13 cellular contexts compared by ENCODE assay signal in the genomic region with DNA sequence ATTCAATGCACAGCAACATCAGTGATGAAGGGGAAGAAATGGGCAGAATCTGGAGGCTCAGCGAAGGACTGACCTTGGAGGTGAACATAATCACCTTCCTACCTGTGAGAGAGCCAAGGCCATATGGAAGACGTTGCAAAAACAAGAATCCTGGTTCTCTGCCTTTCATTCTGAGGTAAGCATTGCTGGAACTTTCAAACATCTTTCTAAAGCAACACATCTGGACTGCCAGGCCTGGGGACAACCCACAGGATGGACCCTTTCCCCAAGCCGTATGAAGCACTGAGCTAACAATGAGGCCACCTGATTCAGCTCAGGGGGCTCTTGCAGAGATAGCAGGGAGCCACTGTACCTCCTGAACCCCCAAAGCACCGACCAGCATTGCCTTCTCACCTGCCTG.
DNase-seq lines count a peak whose midpoint lies in the region; ATAC-seq, FAIRE-seq and TF ChIP-seq lines count a peak whose summit lies in the region.
"Had no signal": no experiment of that assay in that cellular context is flagged by ENCODE, and none has a peak within 500 bp of the region (broad histone marks: within the 10 kb centered on the region; RNA-seq: fewer than 3 reads in every experiment).

No MANE protein-coding gene starts in this region.

- H3K27me3 Mint-ChIP-seq in astrocyte (ENCODE audit: low read depth, unreplicated experiment), result no peaks in the 10 kb centered on the region
- H3K27me3 Mint-ChIP-seq in naive B cell, result no peaks in the 10 kb centered on the region

- H3K27ac Mint-ChIP-seq in astrocyte (ENCODE audit: unreplicated experiment), result no peak overlapping the region
- H3K27ac Mint-ChIP-seq in naive B cell, result peak overlapping the region in 5 of 6 donors; percentile 48 to 95 (median 80)

- POLR2A ChIA-PET in A549 (lab: Yijun Ruan, JAX), result interaction anchor here (1.3 kb wide), 1 partner anchor 20 kb away, joined by 3 read pairs; no protein-coding TSS in a partner anchor

- no peak for TF ChIP-seq POLR2A in A549 (IDR thresholded peaks at IDR 0.05; ENCODE audit: low read length)

- no peak overlapping the region for H2AFZ ChIP-seq in astrocyte (ENCODE audit: low read depth, low read length)

- TF ChIP-seq CTCF in A549 (IDR thresholded peaks at IDR 0.05) (no peak), GM12875 (IDR thresholded peaks at IDR 0.05; ENCODE audit: borderline replicate concordance, insufficient read depth, low read depth, low read length) (no peak), astrocyte (IDR thresholded peaks at IDR 0.05; ENCODE audit: insufficient read depth, low read depth, low read length) (no peak)

- peak overlapping the region; percentile 91 for H3K4me2 ChIP-seq in A549
- peak overlapping the region; percentile 92 for H3K4me2 ChIP-seq in astrocyte (ENCODE audit: low read length)

- H4K20me1 ChIP-seq in astrocyte (ENCODE audit: insufficient read depth, low read length), result peaks cover 95% of the 10 kb centered on the region

- FAIRE-seq in A549 (lab: Jason Lieb, UNC) (no peak), astrocyte (lab: Jason Lieb, UNC) (no peak)
- FAIRE-seq: bronchial epithelial cell had no signal

- H3K4me3 Mint-ChIP-seq in astrocyte (ENCODE audit: unreplicated experiment) (peak overlapping the region; percentile 90), naive B cell (peak overlapping the region; percentile 90 to 99 (median 96))

- H3K27me3 ChIP-seq in astrocyte (ENCODE audit: insufficient read depth, low read length), result no peaks in the 10 kb centered on the region

- 72% methylated on average over 4 of the region's 4 CpGs for WGBS in A549 (ENCODE audit: missing lambda C conversion rate)

- H3K79me2 ChIP-seq in astrocyte (ENCODE audit: insufficient read depth, low read length), result peaks cover 100% of the 10 kb centered on the region

- H3K9me3 Mint-ChIP-seq in astrocyte (ENCODE audit: unreplicated experiment), result no peaks in the 10 kb centered on the region
- no peaks in the 10 kb centered on the region for H3K9me3 Mint-ChIP-seq in naive B cell

- H3K4me1 Mint-ChIP-seq in astrocyte (ENCODE audit: low read depth, unreplicated experiment) (peaks cover 57% of the 10 kb centered on the region), naive B cell (peaks cover 76 to 87% (median 78%) of the 10 kb centered on the region in 3 donors)

- H3K4me1 ChIP-seq in A549, result peaks cover 59% of the 10 kb centered on the region
- peaks cover 57% of the 10 kb centered on the region for H3K4me1 ChIP-seq in astrocyte (ENCODE audit: insufficient read depth, low read length)

- H3K9me3 ChIP-seq in A549, result no peaks in the 10 kb centered on the region
- H3K9me3 ChIP-seq in astrocyte (ENCODE audit: insufficient read depth, low read depth, low read length), result no peaks in the 10 kb centered on the region

- peaks cover 9% of the 10 kb centered on the region for H3K36me3 ChIP-seq in astrocyte (ENCODE audit: insufficient read depth, low read length)

- DNase-seq in A549 (ENCODE audit: low read depth in 1 of 2, low spot score in 1 of 2) (no peak), astrocyte (ENCODE audit: low read depth) (no peak), naive B cell (no peak), Ammon's horn (ENCODE audit: low spot score) (no peak), DMS153 treated with DMSO at 0.1 percent for 48 hours (lab: John Stamatoyannopoulos, UW; ENCODE audit: unreplicated experiment) (no peak), NCI-H1048 (lab: John Stamatoyannopoulos, UW) (no peak)
- DNase-seq: hypothalamus, NCI-H1694 treated with DMSO at 0.1 percent for 48 hours, substantia nigra, T-helper 9 cell had no signal

- H3K36me3 Mint-ChIP-seq in astrocyte (ENCODE audit: low read depth, unreplicated experiment) (peaks cover 6% of the 10 kb centered on the region), naive B cell (peaks cover 25 to 37% of the 10 kb centered on the region in 2 donors)

- H3K4me3 ChIP-seq in A549, result no peak overlapping the region
- peak overlapping the region; percentile 34 for H3K4me3 ChIP-seq in GM12875 (ENCODE audit: low read depth, low read length)
- H3K4me3 ChIP-seq in astrocyte (ENCODE audit: insufficient read depth, low read depth, low read length), result peak overlapping the region; percentile 94

- peak overlapping the region; percentile 100 for H3K9ac ChIP-seq in astrocyte (ENCODE audit: low read length)

- CTCF ChIA-PET in A549 (lab: Yijun Ruan, JAX), result interaction anchor here (0.6 to 1.2 kb wide), 3 partner anchors 227 to 1708 kb away, joined by 3 read pairs; no protein-coding TSS in a partner anchor

- ATAC-seq in A549, result no peak
- ATAC-seq in naive B cell (ENCODE audit: low read depth in 2 of 2), result no peak
- no peak for ATAC-seq in HG02759 (IDR thresholded peaks at IDR 0.05; ENCODE audit: unreplicated experiment)

- TF ChIP-seq RAD21 in A549 (conservative IDR thresholded peaks at IDR 0.05 in 1 of 2, IDR thresholded peaks at IDR 0.05 in 1 of 2), result no peak

- H3K27ac ChIP-seq in A549, result peak overlapping the region; percentile 7 to 77; a peak in 3 of 6 replicates
- H3K27ac ChIP-seq in astrocyte (ENCODE audit: low read depth, low read length), result peak overlapping the region; percentile 98

- no peak for TF ChIP-seq EP300 in A549 (IDR thresholded peaks at IDR 0.05)

TF ChIP-seq in A549, 52 proteins besides CTCF, POLR2A, EP300 and RAD21:
- no peak for TF ChIP-seq HOXB5 (CRISPR knock-in tag; IDR thresholded peaks at IDR 0.05)
- no peak for TF ChIP-seq HOXB13 (CRISPR knock-in tag; IDR thresholded peaks at IDR 0.05; ENCODE audit: low read depth)
- no peak for TF ChIP-seq CHD2 (IDR thresholded peaks at IDR 0.05; ENCODE audit: low read length, partially characterized antibody)
- no peak for TF ChIP-seq NPAS2 (CRISPR knock-in tag; IDR thresholded peaks at IDR 0.05; ENCODE audit: borderline replicate concordance)
- no peak for TF ChIP-seq RCOR1 (IDR thresholded peaks at IDR 0.05; ENCODE audit: low read depth, low read length)
- TF ChIP-seq CHD4 (IDR thresholded peaks at IDR 0.05; ENCODE audit: borderline replicate concordance), result no peak
- no peak for TF ChIP-seq CBX2 (IDR thresholded peaks at IDR 0.05; ENCODE audit: borderline replicate concordance, low read depth)
- no peak for TF ChIP-seq HES2 (IDR thresholded peaks at IDR 0.05)
- no peak for TF ChIP-seq E2F6 (IDR thresholded peaks at IDR 0.05; ENCODE audit: borderline replicate concordance, low read depth)
- no peak for TF ChIP-seq ZSCAN20 (CRISPR knock-in tag; IDR thresholded peaks at IDR 0.05)
- no peak for TF ChIP-seq RFX5 (IDR thresholded peaks at IDR 0.05)
- TF ChIP-seq ATOH8 (CRISPR knock-in tag; IDR thresholded peaks at IDR 0.05; ENCODE audit: low read depth), result no peak
- no peak for TF ChIP-seq HEYL (CRISPR knock-in tag; IDR thresholded peaks at IDR 0.05)
- TF ChIP-seq BCL3 (IDR thresholded peaks at IDR 0.05), result no peak
- TF ChIP-seq, protein P1, sequence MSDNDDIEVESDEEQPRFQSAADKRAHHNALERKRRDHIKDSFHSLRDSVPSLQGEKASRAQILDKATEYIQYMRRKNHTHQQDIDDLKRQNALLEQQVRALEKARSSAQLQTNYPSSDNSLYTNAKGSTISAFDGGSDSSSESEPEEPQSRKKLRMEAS (IDR thresholded peaks at IDR 0.05), result no peak
- no peak for TF ChIP-seq MAZ (IDR thresholded peaks at IDR 0.05; ENCODE audit: borderline replicate concordance, low read depth, low read length)
- no peak for TF ChIP-seq EHF (CRISPR knock-in tag; IDR thresholded peaks at IDR 0.05)
- no peak for TF ChIP-seq MYC (IDR thresholded peaks at IDR 0.05; ENCODE audit: borderline replicate concordance, low read length)
- TF ChIP-seq, protein P2, sequence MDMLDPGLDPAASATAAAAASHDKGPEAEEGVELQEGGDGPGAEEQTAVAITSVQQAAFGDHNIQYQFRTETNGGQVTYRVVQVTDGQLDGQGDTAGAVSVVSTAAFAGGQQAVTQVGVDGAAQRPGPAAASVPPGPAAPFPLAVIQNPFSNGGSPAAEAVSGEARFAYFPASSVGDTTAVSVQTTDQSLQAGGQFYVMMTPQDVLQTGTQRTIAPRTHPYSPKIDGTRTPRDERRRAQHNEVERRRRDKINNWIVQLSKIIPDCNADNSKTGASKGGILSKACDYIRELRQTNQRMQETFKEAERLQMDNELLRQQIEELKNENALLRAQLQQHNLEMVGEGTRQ (IDR thresholded peaks at IDR 0.05), result no peak
